ENCODE assay signal across 2 cellular contexts in the genomic region with DNA sequence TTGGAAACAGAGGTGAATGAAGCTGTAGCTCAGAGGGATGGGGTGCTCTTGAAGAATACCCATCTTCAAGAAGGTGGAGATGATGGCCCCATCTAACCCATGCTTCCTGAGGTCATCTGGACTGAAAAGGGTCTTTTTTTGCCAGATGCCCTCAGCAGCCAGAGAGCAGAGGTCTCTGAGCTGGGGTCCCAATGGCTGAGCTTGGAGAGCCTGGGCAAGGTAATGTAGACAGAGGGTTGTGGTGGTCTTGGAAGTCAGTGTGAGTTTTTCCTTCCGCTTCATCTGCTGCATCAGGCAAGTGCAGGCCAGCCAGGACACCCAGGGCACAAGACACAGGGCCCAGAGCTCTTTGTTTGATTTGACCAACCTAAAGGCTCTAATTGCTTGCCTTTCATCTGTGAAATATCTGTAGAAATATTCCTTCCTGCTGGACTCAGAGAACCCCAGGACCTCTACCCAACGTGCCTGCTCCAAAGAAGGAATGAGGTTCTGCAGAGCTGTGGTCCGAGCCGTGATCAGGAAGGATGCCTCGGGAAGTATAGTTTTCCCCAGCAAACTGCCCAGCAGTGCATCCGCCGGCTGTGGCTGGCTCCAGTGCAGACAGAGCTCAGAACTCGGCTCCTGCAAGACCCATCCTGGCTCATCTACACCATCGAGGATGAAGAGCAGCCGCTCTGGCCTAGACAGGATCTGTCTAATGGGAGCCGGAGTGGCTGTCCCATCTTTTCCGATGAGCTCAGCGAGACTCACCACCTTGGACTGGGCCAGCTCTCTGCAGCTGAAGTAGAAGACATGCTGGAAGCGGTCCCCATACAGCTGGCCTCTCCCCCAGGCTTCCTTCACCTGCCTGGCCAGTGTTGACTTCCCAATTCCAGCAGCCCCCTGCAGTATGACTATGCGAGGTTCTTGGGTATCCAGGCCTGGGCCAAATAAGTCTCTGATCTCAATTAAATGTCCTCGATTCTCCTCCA.
TF ChIP-seq lines count a peak whose summit lies in the region.

No MANE protein-coding gene starts in this region.

TF ChIP-seq in IMR-90, 13 proteins besides CTCF, POLR2A, EP300 and RAD21:
- no peak for TF ChIP-seq MAZ (IDR thresholded peaks at IDR 0.05; ENCODE audit: borderline replicate concordance, low read depth, low read length)
- TF ChIP-seq SMC3 (IDR thresholded peaks at IDR 0.05; ENCODE audit: low read depth, low read length), result no peak
- no peak for TF ChIP-seq FOS (IDR thresholded peaks at IDR 0.05; ENCODE audit: low read depth, low read length)
- TF ChIP-seq NFE2L2 (IDR thresholded peaks at IDR 0.05; ENCODE audit: low read depth, low read length), result no peak
- TF ChIP-seq, protein P1, sequence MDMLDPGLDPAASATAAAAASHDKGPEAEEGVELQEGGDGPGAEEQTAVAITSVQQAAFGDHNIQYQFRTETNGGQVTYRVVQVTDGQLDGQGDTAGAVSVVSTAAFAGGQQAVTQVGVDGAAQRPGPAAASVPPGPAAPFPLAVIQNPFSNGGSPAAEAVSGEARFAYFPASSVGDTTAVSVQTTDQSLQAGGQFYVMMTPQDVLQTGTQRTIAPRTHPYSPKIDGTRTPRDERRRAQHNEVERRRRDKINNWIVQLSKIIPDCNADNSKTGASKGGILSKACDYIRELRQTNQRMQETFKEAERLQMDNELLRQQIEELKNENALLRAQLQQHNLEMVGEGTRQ (IDR thresholded peaks at IDR 0.05; ENCODE audit: low read depth, low read length), result no peak
- no peak for TF ChIP-seq MXI1 (IDR thresholded peaks at IDR 0.05; ENCODE audit: borderline replicate concordance, low read depth, low read length)
- no peak for TF ChIP-seq CEBPB (IDR thresholded peaks at IDR 0.05; ENCODE audit: low read depth, low read length)
- no peak for TF ChIP-seq CHD1 (IDR thresholded peaks at IDR 0.05; ENCODE audit: low read depth, low read length)
- TF ChIP-seq RCOR1 (IDR thresholded peaks at IDR 0.05; ENCODE audit: insufficient replicate concordance, low read length), result no peak
- TF ChIP-seq, protein P2, sequence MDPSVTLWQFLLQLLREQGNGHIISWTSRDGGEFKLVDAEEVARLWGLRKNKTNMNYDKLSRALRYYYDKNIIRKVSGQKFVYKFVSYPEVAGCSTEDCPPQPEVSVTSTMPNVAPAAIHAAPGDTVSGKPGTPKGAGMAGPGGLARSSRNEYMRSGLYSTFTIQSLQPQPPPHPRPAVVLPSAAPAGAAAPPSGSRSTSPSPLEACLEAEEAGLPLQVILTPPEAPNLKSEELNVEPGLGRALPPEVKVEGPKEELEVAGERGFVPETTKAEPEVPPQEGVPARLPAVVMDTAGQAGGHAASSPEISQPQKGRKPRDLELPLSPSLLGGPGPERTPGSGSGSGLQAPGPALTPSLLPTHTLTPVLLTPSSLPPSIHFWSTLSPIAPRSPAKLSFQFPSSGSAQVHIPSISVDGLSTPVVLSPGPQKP (IDR thresholded peaks at IDR 0.05; ENCODE audit: borderline replicate concordance, low read depth, low read length), result no peak
- TF ChIP-seq MAFK (IDR thresholded peaks at IDR 0.05; ENCODE audit: low read depth, low read length), result no peak
- no peak for TF ChIP-seq BHLHE40 (IDR thresholded peaks at IDR 0.05; ENCODE audit: low read depth, low read length)
- TF ChIP-seq RFX5 (IDR thresholded peaks at IDR 0.05; ENCODE audit: low read depth, low read length), result no peak
TF ChIP-seq in IMR-90: peak in this region for 0.

TF ChIP-seq in H1, 55 proteins besides CTCF, POLR2A, EP300 and RAD21:
- TF ChIP-seq, protein P3, sequence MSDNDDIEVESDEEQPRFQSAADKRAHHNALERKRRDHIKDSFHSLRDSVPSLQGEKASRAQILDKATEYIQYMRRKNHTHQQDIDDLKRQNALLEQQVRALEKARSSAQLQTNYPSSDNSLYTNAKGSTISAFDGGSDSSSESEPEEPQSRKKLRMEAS (IDR thresholded peaks at IDR 0.05), result no peak
